ENCODE assay signal across 8 cellular contexts in the genomic region with DNA sequence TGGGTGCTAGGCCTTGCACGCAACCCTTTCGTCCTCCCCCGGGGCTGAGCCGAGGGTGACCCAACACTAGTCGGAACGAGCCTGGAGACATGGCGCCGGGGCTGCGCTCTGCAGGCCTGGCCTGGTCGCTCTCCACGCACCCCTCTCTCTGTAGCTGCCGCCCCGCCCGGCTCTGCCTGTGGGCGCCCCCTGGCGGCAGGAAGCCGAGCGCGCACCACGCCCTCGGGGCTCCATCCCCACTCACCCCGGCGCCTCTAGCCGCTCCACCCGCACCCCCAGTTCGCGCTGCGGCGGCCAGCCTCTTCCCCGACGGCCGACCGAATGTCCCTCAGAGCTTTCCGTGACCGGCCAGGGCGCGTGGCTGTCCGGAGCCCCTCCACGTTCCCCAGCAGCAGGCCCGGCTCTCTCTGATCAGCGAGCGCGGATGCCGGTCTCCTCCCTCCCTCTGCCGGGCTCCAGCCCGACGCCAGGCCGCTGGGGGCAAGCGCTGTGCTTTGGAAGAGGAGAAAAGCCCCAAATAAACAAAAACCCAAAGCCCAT. TPM values are rescaled to one million over a fixed set of nuclear protein-coding genes. Genes with fewer than 3 reads are reported as not detected.
DNase-seq lines count a peak whose midpoint lies in the region; ATAC-seq and TF ChIP-seq lines count a peak whose summit lies in the region.

No MANE protein-coding gene starts in this region.

- H3K4me3 ChIP-seq in left ventricle myocardium inferior: peak overlapping the region; percentile 50

- H3K9me3 ChIP-seq in left ventricle myocardium inferior (replicated peaks): no peaks in the 10 kb centered on the region

- H3K27me3 ChIP-seq in left ventricle myocardium inferior (ENCODE audit: low read depth): peaks cover 100% of the 10 kb centered on the region

- peak; percentile 84 for TF ChIP-seq CTCF in left ventricle myocardium inferior (IDR thresholded peaks at IDR 0.05; ENCODE audit: borderline replicate concordance)

- H3K36me3 ChIP-seq in left ventricle myocardium inferior: no peaks in the 10 kb centered on the region

- no peak overlapping the region for H3K27ac ChIP-seq in left ventricle myocardium inferior (replicated peaks)

- intact Hi-C loops in left ventricle myocardium inferior (cut with micrococcal nuclease): no loop called here

- peaks cover 30% of the 10 kb centered on the region for H3K4me1 ChIP-seq in left ventricle myocardium inferior

- DNase-seq in COLO829 (ENCODE audit: low spot score): peak; percentile 26
- peak; percentile 36 for DNase-seq in SKM-1 treated with dmso at 0.1 percent for 144 hours (lab: John Stamatoyannopoulos, UW; ENCODE audit: unreplicated experiment)
- DNase-seq in activated naive CD8-positive, alpha-beta T cell treated with anti-CD3 and anti-CD28 coated beads, Interleukin-2, amount 50 U/mL, for 16 hours (ENCODE audit: low read depth, low spot score): peak; percentile 25
- DNase-seq in left ventricle myocardium inferior: peak; percentile 47
- peak; percentile 62 for DNase-seq in putamen (ENCODE audit: low spot score)
- no peak for DNase-seq in NCI-H2029 (lab: John Stamatoyannopoulos, UW)

- ATAC-seq in GM19463 (IDR thresholded peaks at IDR 0.05; ENCODE audit: unreplicated experiment) (peak; percentile 91), HG03565 (IDR thresholded peaks at IDR 0.05; ENCODE audit: unreplicated experiment) (peak; percentile 85)

RNA-seq across cellular contexts. Expression of a gene that starts 29.1 kb away (rescaled TPM):
- total RNA-seq in left ventricle myocardium inferior: not detected

RNA-seq across cellular contexts. Expression of a gene that starts 30.1 kb away (rescaled TPM):
- not detected for total RNA-seq in left ventricle myocardium inferior
